In genomic region chr5:140297283-140297682, GRCh38 we compare ENCODE assay signal across 20 cellular contexts. TPM values are rescaled to one million over a fixed set of nuclear protein-coding genes. Genes with fewer than 3 reads are reported as not detected.
DNase-seq lines count a peak whose midpoint lies in the region; ATAC-seq and TF ChIP-seq lines count a peak whose summit lies in the region.
"Had no signal": no experiment of that assay in that cellular context is flagged by ENCODE, and none has a peak within 500 bp of the region (broad histone marks: within the 10 kb centered on the region; RNA-seq: fewer than 3 reads in every experiment).

No MANE protein-coding gene starts in this region.

- no peak overlapping the region for H3K4me3 ChIP-seq in RWPE2 (ENCODE audit: severe bottlenecking)
- no peak overlapping the region for H3K4me3 ChIP-seq in rectal smooth muscle tissue (ENCODE audit: low read length)
- H3K4me3 ChIP-seq: gastroesophageal sphincter had no signal

- TF ChIP-seq CTCF in RWPE2 (IDR thresholded peaks at IDR 0.05; ENCODE audit: poor library complexity, severe bottlenecking) (no peak), WTC11 (IDR thresholded peaks at IDR 0.05) (no peak), RWPE1 (conservative IDR thresholded peaks at IDR 0.05; ENCODE audit: low read depth) (no peak)

- H3K9ac ChIP-seq in rectal smooth muscle tissue (ENCODE audit: low read length), result no peak overlapping the region

- H3K4me1 ChIP-seq in RWPE2 (ENCODE audit: insufficient read depth, poor library complexity, severe bottlenecking) (peaks cover 84% of the 10 kb centered on the region), rectal smooth muscle tissue (ENCODE audit: control insufficient read depth, insufficient read depth, low read length) (peaks cover 28% of the 10 kb centered on the region)

- H3K4me3 Mint-ChIP-seq in WTC11, result no peak overlapping the region
- H3K4me3 Mint-ChIP-seq: activated naive CD4-positive, alpha-beta T cell treated with anti-CD3 and anti-CD28 coated beads for 36 hours; activated T-cell treated with anti-CD3 and anti-CD28 coated beads, Interleukin-2, amount 50 U/mL, for 24 hours; central memory CD8-positive, alpha-beta T cell had no signal

- H3K36me3 Mint-ChIP-seq in WTC11, result peaks cover 15% of the 10 kb centered on the region

- no peaks in the 10 kb centered on the region for H3K27me3 Mint-ChIP-seq in WTC11 (ENCODE audit: low read depth)
- H3K27me3 Mint-ChIP-seq: activated T-cell treated with anti-CD3 and anti-CD28 coated beads, Interleukin-2, amount 50 U/mL, for 24 hours; central memory CD8-positive, alpha-beta T cell had no signal

- CTCF ChIA-PET in WTC11 (lab: Charles Lee) (interaction anchor here (0.8 to 1.4 kb wide), 3 partner anchors 49 to 57 kb away, joined by 3 to 5 read pairs (median 4); partner anchors contain the start of gene HBEGF), RWPE1 (lab: Yijun Ruan, JAX) (interaction anchor here (0.6 to 0.9 kb wide), 2 partner anchors 55 to 356 kb away, joined by 3 to 5 read pairs; no protein-coding TSS in a partner anchor)

- no peak overlapping the region for H3K27ac Mint-ChIP-seq in WTC11
- H3K27ac Mint-ChIP-seq: activated naive CD4-positive, alpha-beta T cell treated with anti-CD3 and anti-CD28 coated beads for 36 hours; activated T-cell treated with anti-CD3 and anti-CD28 coated beads, Interleukin-2, amount 50 U/mL, for 24 hours had no signal

- H3K9me3 Mint-ChIP-seq in WTC11, result no peaks in the 10 kb centered on the region
- H3K9me3 Mint-ChIP-seq: activated naive CD4-positive, alpha-beta T cell treated with anti-CD3 and anti-CD28 coated beads for 36 hours; activated T-cell treated with anti-CD3 and anti-CD28 coated beads, Interleukin-2, amount 50 U/mL, for 24 hours; central memory CD8-positive, alpha-beta T cell had no signal

- H3K9me3 ChIP-seq in RWPE2 (ENCODE audit: severe bottlenecking), result no peaks in the 10 kb centered on the region
- H3K9me3 ChIP-seq: gastroesophageal sphincter had no signal

- DNase-seq in DMS114 treated with DMSO at 0.1 percent for 48 hours (lab: John Stamatoyannopoulos, UW; ENCODE audit: unreplicated experiment), result peak; percentile 50
- DNase-seq in RWPE2 (ENCODE audit: low spot score), result no peak
- DNase-seq in left ventricle myocardium superior, result no peak
- DNase-seq in mesenteric fat pad (ENCODE audit: low spot score), result no peak
- no peak for DNase-seq in WTC11 (ENCODE audit: low spot score)
- no peak for DNase-seq in RWPE1 (ENCODE audit: low spot score)
- DNase-seq: activated naive CD4-positive, alpha-beta T cell treated with anti-CD3 and anti-CD28 coated beads for 36 hours; activated T-cell treated with anti-CD3 and anti-CD28 coated beads, Interleukin-2, amount 50 U/mL, for 24 hours; amygdala; DMS 273 treated with DMSO at 0.1 percent for 48 hours; effector CD4-positive, alpha-beta T cell; GOT3; MV-4-11; NCI-H187; NCI-H2227 treated with DMSO at 0.1 percent for 48 hours had no signal

- POLR2A ChIA-PET in WTC11 (lab: Charles Lee) (no interaction called here), RWPE1 (lab: Yijun Ruan, JAX; ENCODE audit: low non-redundant PET) (no interaction called here)

- peaks cover 22% of the 10 kb centered on the region for H3K4me1 Mint-ChIP-seq in WTC11

- peaks cover 59% of the 10 kb centered on the region for H3K36me3 ChIP-seq in RWPE2 (ENCODE audit: low read depth)
- no peaks in the 10 kb centered on the region for H3K36me3 ChIP-seq in rectal smooth muscle tissue (ENCODE audit: control insufficient read depth, insufficient read depth, low read length)

- no peak for ATAC-seq in RWPE2 (ENCODE audit: low read depth)
- peak; percentile 36 for ATAC-seq in left ventricle myocardium superior
- ATAC-seq in GM19035 (IDR thresholded peaks at IDR 0.05; ENCODE audit: unreplicated experiment), result no peak
- no peak for ATAC-seq in WTC11
- ATAC-seq: esophagus mucosa, gastroesophageal sphincter had no signal

- intact Hi-C loops in left ventricle myocardium superior (cut with micrococcal nuclease), result no loop called here

- H3K27ac ChIP-seq in RWPE2 (ENCODE audit: poor library complexity, severe bottlenecking) (peak overlapping the region; percentile 69), rectal smooth muscle tissue (ENCODE audit: low read depth, low read length) (peak overlapping the region; percentile 4), RWPE1 (no peak overlapping the region)

- H3K27me3 ChIP-seq in RWPE2 (ENCODE audit: insufficient read depth, poor library complexity, severe bottlenecking), result no peaks in the 10 kb centered on the region
- H3K27me3 ChIP-seq in rectal smooth muscle tissue (ENCODE audit: control insufficient read depth, insufficient read depth, low read length), result no peaks in the 10 kb centered on the region
- H3K27me3 ChIP-seq: gastroesophageal sphincter had no signal

TF ChIP-seq in WTC11, 78 proteins besides CTCF, POLR2A, EP300 and RAD21 (continues in another document):
- no peak for TF ChIP-seq ZNF416 (CRISPR knock-in tag; IDR thresholded peaks at IDR 0.05)
- TF ChIP-seq, protein P1, sequence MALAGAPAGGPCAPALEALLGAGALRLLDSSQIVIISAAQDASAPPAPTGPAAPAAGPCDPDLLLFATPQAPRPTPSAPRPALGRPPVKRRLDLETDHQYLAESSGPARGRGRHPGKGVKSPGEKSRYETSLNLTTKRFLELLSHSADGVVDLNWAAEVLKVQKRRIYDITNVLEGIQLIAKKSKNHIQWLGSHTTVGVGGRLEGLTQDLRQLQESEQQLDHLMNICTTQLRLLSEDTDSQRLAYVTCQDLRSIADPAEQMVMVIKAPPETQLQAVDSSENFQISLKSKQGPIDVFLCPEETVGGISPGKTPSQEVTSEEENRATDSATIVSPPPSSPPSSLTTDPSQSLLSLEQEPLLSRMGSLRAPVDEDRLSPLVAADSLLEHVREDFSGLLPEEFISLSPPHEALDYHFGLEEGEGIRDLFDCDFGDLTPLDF (CRISPR knock-in tag; IDR thresholded peaks at IDR 0.05), result no peak
- no peak for TF ChIP-seq HMGA2 (CRISPR knock-in tag; IDR thresholded peaks at IDR 0.05)
- TF ChIP-seq, protein P2, sequence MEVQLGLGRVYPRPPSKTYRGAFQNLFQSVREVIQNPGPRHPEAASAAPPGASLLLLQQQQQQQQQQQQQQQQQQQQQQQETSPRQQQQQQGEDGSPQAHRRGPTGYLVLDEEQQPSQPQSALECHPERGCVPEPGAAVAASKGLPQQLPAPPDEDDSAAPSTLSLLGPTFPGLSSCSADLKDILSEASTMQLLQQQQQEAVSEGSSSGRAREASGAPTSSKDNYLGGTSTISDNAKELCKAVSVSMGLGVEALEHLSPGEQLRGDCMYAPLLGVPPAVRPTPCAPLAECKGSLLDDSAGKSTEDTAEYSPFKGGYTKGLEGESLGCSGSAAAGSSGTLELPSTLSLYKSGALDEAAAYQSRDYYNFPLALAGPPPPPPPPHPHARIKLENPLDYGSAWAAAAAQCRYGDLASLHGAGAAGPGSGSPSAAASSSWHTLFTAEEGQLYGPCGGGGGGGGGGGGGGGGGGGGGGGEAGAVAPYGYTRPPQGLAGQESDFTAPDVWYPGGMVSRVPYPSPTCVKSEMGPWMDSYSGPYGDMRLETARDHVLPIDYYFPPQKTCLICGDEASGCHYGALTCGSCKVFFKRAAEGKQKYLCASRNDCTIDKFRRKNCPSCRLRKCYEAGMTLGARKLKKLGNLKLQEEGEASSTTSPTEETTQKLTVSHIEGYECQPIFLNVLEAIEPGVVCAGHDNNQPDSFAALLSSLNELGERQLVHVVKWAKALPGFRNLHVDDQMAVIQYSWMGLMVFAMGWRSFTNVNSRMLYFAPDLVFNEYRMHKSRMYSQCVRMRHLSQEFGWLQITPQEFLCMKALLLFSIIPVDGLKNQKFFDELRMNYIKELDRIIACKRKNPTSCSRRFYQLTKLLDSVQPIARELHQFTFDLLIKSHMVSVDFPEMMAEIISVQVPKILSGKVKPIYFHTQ (CRISPR knock-in tag; IDR thresholded peaks at IDR 0.05), result no peak
- no peak for TF ChIP-seq FOXK1 (CRISPR knock-in tag; IDR thresholded peaks at IDR 0.05)
- TF ChIP-seq ZNF532 (CRISPR knock-in tag; IDR thresholded peaks at IDR 0.05; ENCODE audit: borderline replicate concordance), result no peak
- TF ChIP-seq CBFB (CRISPR knock-in tag; IDR thresholded peaks at IDR 0.05; ENCODE audit: low read depth), result no peak
- TF ChIP-seq SOX15 (CRISPR knock-in tag; IDR thresholded peaks at IDR 0.05), result no peak
- TF ChIP-seq ZNF138 (CRISPR knock-in tag; conservative IDR thresholded peaks at IDR 0.05), result no peak

RNA-seq across cellular contexts. Expression of gene PFDN1, which starts 5.6 kb away (rescaled TPM):
- total RNA-seq in left ventricle myocardium superior (68.1 TPM), mesenteric fat pad (49.8 TPM), WTC11 (2021) (44.1 to 46.4 TPM (median 46.2 TPM) in 3 replicates)

RNA-seq across cellular contexts. Expression of gene HBEGF, which starts 49.1 kb away (rescaled TPM):
- total RNA-seq in left ventricle myocardium superior (21.9 TPM), mesenteric fat pad (48.5 TPM), WTC11 (2021) (2.2 to 4.0 TPM (median 2.5 TPM) in 3 replicates)
